15 cellular contexts compared by ENCODE assay signal in genomic region chr10:103698266-103698665, GRCh38.
"Had no signal": no experiment of that assay in that cellular context is flagged by ENCODE, and none has a peak within 500 bp of the region (broad histone marks: within the 10 kb centered on the region; RNA-seq: fewer than 3 reads in every experiment).

No MANE protein-coding gene starts in this region.

- H3K36me3 Mint-ChIP-seq: T-cell had no signal

- H3K36me3 ChIP-seq: left lung, ovary had no signal

- H3K9me3 Mint-ChIP-seq: activated CD8-positive, alpha-beta T cell treated with anti-CD3 and anti-CD28 coated beads for 36 hours; nephron progenitor cell; T-cell had no signal

- H3K4me3 ChIP-seq: left lung, ovary, skin epidermis, upper lobe of left lung had no signal

- DNase-seq: activated CD8-positive, alpha-beta memory T cell treated with anti-CD3 and anti-CD28 coated beads, Interleukin-2, amount 50 U/mL, for 48 hours; activated CD8-positive, alpha-beta T cell treated with anti-CD3 and anti-CD28 coated beads for 36 hours; activated naive CD4-positive, alpha-beta T cell; central memory CD4-positive, alpha-beta T cell; cortex of kidney; effector memory CD4-positive, alpha-beta T cell; glutamatergic neuron; mesendoderm; nephron progenitor cell; ovary; T-cell; T1000; upper lobe of left lung had no signal

- H3K27ac Mint-ChIP-seq: activated CD8-positive, alpha-beta T cell treated with anti-CD3 and anti-CD28 coated beads for 36 hours; nephron progenitor cell; T-cell had no signal

- H3K27ac ChIP-seq: left lung, ovary, upper lobe of left lung had no signal

- H3K9me3 ChIP-seq: left lung, ovary, upper lobe of left lung had no signal

- H3K4me3 Mint-ChIP-seq: activated CD8-positive, alpha-beta T cell treated with anti-CD3 and anti-CD28 coated beads for 36 hours; nephron progenitor cell; T-cell had no signal

- H3K27me3 ChIP-seq: ovary had no signal
